ENCODE assay signal across 1 cellular context in the genomic region with DNA sequence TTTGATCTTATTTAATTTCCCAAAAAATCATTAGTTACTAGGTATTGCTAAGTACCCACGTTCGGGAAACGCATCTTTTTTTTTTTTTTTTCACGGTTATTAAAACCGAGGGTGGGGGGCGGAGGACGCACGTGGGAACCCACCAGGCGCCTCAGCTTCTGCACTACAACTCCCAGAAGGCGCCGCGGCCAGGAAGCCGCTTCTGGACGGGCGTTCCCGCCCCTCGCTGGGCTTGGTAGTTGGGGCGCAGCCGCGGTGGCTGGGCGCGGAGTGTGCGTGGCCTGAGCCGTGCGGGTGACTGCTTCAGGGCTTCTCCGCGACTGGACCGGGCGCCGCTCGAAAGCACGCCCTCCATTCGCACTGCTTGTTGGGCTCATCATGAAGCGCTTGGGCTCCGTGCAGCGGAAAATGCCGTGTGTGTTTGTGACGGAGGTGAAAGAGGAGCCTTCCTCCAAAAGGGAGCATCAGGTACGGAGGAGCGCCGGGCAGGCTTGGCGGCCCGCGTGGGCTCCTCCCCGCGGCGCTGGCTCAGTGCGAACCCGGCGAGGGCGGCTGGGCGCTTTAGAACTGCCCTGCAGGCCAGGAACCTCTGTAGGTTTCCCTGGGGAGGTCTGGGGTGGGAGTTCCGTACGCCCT.
TF ChIP-seq lines count a peak whose summit lies in the region.

No MANE protein-coding gene starts in this region.

TF ChIP-seq in HepG2, 621 proteins besides CTCF, POLR2A, EP300 and RAD21 (continued from another document and continues in another):
- TF ChIP-seq, protein P1, sequence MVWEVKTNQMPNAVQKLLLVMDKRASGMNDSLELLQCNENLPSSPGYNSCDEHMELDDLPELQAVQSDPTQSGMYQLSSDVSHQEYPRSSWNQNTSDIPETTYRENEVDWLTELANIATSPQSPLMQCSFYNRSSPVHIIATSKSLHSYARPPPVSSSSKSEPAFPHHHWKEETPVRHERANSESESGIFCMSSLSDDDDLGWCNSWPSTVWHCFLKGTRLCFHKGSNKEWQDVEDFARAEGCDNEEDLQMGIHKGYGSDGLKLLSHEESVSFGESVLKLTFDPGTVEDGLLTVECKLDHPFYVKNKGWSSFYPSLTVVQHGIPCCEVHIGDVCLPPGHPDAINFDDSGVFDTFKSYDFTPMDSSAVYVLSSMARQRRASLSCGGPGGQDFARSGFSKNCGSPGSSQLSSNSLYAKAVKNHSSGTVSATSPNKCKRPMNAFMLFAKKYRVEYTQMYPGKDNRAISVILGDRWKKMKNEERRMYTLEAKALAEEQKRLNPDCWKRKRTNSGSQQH (CRISPR knock-in tag; IDR thresholded peaks at IDR 0.05; ENCODE audit: low read depth): peak; percentile 73; the same call in 1 of the 2 replicates
- TF ChIP-seq ZFP41 (CRISPR knock-in tag; IDR thresholded peaks at IDR 0.05; ENCODE audit: borderline replicate concordance): peak; percentile 48; the same call in 1 of the 2 replicates
- TF ChIP-seq, protein P2, sequence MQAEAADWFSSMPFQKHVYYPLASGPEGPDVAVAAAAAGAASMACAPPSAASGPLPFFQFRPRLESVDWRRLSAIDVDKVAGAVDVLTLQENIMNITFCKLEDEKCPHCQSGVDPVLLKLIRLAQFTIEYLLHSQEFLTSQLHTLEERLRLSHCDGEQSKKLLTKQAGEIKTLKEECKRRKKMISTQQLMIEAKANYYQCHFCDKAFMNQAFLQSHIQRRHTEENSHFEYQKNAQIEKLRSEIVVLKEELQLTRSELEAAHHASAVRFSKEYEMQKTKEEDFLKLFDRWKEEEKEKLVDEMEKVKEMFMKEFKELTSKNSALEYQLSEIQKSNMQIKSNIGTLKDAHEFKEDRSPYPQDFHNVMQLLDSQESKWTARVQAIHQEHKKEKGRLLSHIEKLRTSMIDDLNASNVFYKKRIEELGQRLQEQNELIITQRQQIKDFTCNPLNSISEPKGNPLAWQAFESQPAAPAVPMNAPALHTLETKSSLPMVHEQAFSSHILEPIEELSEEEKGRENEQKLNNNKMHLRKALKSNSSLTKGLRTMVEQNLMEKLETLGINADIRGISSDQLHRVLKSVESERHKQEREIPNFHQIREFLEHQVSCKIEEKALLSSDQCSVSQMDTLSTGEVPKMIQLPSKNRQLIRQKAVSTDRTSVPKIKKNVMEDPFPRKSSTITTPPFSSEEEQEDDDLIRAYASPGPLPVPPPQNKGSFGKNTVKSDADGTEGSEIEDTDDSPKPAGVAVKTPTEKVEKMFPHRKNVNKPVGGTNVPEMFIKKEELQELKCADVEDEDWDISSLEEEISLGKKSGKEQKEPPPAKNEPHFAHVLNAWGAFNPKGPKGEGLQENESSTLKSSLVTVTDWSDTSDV (CRISPR knock-in tag; IDR thresholded peaks at IDR 0.05): peak; percentile 87; the same call in 1 of the 2 replicates
- TF ChIP-seq ZNF264 (CRISPR knock-in tag; IDR thresholded peaks at IDR 0.05): peak; percentile 21; the same call in 1 of the 2 replicates
- 0 out of 2 replicates have a peak, but pooled peaks have one; percentile 47 for TF ChIP-seq ZBTB20 (CRISPR knock-in tag; IDR thresholded peaks at IDR 0.05; ENCODE audit: borderline replicate concordance, low read depth)
- no peak; the same call in 1 of the 2 replicates for TF ChIP-seq ELF4 (CRISPR knock-in tag; IDR thresholded peaks at IDR 0.05; ENCODE audit: borderline replicate concordance)
- TF ChIP-seq ZNF572 (CRISPR knock-in tag; IDR thresholded peaks at IDR 0.05): peak; percentile 48; the same call in 1 of the 2 replicates
- TF ChIP-seq ELF3 (CRISPR knock-in tag; IDR thresholded peaks at IDR 0.05): peak; percentile 51
- TF ChIP-seq REL (CRISPR knock-in tag; conservative IDR thresholded peaks at IDR 0.05): no peak
- TF ChIP-seq ZNF747 (CRISPR knock-in tag; IDR thresholded peaks at IDR 0.05; ENCODE audit: borderline replicate concordance): peak; percentile 86
- TF ChIP-seq ZNF382 (CRISPR knock-in tag; IDR thresholded peaks at IDR 0.05; ENCODE audit: borderline replicate concordance): no peak
- no peak for TF ChIP-seq NBN (conservative IDR thresholded peaks at IDR 0.05)
- TF ChIP-seq KLF6 (CRISPR knock-in tag; IDR thresholded peaks at IDR 0.05): peak; percentile 26; the same call in 1 of the 2 replicates
- TF ChIP-seq, protein P3, sequence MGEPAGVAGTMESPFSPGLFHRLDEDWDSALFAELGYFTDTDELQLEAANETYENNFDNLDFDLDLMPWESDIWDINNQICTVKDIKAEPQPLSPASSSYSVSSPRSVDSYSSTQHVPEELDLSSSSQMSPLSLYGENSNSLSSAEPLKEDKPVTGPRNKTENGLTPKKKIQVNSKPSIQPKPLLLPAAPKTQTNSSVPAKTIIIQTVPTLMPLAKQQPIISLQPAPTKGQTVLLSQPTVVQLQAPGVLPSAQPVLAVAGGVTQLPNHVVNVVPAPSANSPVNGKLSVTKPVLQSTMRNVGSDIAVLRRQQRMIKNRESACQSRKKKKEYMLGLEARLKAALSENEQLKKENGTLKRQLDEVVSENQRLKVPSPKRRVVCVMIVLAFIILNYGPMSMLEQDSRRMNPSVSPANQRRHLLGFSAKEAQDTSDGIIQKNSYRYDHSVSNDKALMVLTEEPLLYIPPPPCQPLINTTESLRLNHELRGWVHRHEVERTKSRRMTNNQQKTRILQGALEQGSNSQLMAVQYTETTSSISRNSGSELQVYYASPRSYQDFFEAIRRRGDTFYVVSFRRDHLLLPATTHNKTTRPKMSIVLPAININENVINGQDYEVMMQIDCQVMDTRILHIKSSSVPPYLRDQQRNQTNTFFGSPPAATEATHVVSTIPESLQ (CRISPR knock-in tag; conservative IDR thresholded peaks at IDR 0.05): no peak
- TF ChIP-seq ZBTB1 (CRISPR knock-in tag; IDR thresholded peaks at IDR 0.05; ENCODE audit: borderline replicate concordance): 0 out of 2 replicates have a peak, but pooled peaks have one; percentile 39
- no peak; the same call in 1 of the 2 replicates for TF ChIP-seq KLF9 (CRISPR knock-in tag; IDR thresholded peaks at IDR 0.05; ENCODE audit: low read depth)
- TF ChIP-seq, protein P4, sequence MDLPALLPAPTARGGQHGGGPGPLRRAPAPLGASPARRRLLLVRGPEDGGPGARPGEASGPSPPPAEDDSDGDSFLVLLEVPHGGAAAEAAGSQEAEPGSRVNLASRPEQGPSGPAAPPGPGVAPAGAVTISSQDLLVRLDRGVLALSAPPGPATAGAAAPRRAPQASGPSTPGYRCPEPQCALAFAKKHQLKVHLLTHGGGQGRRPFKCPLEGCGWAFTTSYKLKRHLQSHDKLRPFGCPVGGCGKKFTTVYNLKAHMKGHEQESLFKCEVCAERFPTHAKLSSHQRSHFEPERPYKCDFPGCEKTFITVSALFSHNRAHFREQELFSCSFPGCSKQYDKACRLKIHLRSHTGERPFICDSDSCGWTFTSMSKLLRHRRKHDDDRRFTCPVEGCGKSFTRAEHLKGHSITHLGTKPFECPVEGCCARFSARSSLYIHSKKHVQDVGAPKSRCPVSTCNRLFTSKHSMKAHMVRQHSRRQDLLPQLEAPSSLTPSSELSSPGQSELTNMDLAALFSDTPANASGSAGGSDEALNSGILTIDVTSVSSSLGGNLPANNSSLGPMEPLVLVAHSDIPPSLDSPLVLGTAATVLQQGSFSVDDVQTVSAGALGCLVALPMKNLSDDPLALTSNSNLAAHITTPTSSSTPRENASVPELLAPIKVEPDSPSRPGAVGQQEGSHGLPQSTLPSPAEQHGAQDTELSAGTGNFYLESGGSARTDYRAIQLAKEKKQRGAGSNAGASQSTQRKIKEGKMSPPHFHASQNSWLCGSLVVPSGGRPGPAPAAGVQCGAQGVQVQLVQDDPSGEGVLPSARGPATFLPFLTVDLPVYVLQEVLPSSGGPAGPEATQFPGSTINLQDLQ (CRISPR knock-in tag; IDR thresholded peaks at IDR 0.05): no peak
- TF ChIP-seq MZF1 (CRISPR knock-in tag; IDR thresholded peaks at IDR 0.05; ENCODE audit: borderline replicate concordance): no peak
- TF ChIP-seq, protein P5, sequence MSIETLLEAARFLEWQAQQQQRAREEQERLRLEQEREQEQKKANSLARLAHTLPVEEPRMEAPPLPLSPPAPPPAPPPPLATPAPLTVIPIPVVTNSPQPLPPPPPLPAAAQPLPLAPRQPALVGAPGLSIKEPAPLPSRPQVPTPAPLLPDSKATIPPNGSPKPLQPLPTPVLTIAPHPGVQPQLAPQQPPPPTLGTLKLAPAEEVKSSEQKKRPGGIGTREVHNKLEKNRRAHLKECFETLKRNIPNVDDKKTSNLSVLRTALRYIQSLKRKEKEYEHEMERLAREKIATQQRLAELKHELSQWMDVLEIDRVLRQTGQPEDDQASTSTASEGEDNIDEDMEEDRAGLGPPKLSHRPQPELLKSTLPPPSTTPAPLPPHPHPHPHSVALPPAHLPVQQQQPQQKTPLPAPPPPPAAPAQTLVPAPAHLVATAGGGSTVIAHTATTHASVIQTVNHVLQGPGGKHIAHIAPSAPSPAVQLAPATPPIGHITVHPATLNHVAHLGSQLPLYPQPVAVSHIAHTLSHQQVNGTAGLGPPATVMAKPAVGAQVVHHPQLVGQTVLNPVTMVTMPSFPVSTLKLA (IDR thresholded peaks at IDR 0.05): peak; percentile 39; the same call in 1 of the 2 replicates
- no peak for TF ChIP-seq IKZF4 (CRISPR knock-in tag; IDR thresholded peaks at IDR 0.05; ENCODE audit: borderline replicate concordance, low read depth, not compliant biosample characterization)
- TF ChIP-seq, protein P6, sequence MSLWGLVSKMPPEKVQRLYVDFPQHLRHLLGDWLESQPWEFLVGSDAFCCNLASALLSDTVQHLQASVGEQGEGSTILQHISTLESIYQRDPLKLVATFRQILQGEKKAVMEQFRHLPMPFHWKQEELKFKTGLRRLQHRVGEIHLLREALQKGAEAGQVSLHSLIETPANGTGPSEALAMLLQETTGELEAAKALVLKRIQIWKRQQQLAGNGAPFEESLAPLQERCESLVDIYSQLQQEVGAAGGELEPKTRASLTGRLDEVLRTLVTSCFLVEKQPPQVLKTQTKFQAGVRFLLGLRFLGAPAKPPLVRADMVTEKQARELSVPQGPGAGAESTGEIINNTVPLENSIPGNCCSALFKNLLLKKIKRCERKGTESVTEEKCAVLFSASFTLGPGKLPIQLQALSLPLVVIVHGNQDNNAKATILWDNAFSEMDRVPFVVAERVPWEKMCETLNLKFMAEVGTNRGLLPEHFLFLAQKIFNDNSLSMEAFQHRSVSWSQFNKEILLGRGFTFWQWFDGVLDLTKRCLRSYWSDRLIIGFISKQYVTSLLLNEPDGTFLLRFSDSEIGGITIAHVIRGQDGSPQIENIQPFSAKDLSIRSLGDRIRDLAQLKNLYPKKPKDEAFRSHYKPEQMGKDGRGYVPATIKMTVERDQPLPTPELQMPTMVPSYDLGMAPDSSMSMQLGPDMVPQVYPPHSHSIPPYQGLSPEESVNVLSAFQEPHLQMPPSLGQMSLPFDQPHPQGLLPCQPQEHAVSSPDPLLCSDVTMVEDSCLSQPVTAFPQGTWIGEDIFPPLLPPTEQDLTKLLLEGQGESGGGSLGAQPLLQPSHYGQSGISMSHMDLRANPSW (CRISPR knock-in tag; IDR thresholded peaks at IDR 0.05; ENCODE audit: borderline replicate concordance): no peak
- TF ChIP-seq ZZZ3 (CRISPR knock-in tag; IDR thresholded peaks at IDR 0.05; ENCODE audit: borderline replicate concordance): no peak
- no peak for TF ChIP-seq MEIS2 (CRISPR knock-in tag; IDR thresholded peaks at IDR 0.05)
- TF ChIP-seq, protein P7, sequence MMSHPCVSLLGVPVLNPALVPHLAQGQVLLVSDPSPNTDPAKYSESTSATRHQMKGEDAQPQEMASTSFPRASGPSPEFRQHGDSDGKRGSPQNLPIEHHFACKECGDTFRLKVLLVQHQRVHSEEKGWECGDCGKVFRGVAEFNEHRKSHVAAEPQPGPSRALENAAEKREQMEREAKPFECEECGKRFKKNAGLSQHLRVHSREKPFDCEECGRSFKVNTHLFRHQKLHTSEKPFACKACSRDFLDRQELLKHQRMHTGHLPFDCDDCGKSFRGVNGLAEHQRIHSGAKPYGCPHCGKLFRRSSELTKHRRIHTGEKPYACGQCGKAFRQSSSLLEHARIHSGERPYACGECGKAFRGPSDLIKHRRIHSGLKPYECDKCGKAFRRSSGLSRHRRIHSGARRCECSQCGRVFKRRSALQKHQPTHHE (CRISPR knock-in tag; IDR thresholded peaks at IDR 0.05; ENCODE audit: borderline replicate concordance): 0 out of 2 replicates have a peak, but pooled peaks have one; percentile 35
- TF ChIP-seq SMARCE1 (IDR thresholded peaks at IDR 0.05; ENCODE audit: borderline replicate concordance): no peak
- TF ChIP-seq NFE2L1 (CRISPR knock-in tag; IDR thresholded peaks at IDR 0.05; ENCODE audit: borderline replicate concordance): no peak
- TF ChIP-seq, protein P8, sequence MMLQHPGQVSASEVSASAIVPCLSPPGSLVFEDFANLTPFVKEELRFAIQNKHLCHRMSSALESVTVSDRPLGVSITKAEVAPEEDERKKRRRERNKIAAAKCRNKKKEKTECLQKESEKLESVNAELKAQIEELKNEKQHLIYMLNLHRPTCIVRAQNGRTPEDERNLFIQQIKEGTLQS (CRISPR knock-in tag; IDR thresholded peaks at IDR 0.05): 0 out of 2 replicates have a peak, but pooled peaks have one; percentile 39
- TF ChIP-seq TRIM24 (CRISPR knock-in tag; IDR thresholded peaks at IDR 0.05): no peak
- no peak for TF ChIP-seq MBNL3 (CRISPR knock-in tag; conservative IDR thresholded peaks at IDR 0.05)
- TF ChIP-seq CBX2 (IDR thresholded peaks at IDR 0.05; ENCODE audit: low read depth, low read length): no peak
- TF ChIP-seq CBX2 (CRISPR knock-in tag; IDR thresholded peaks at IDR 0.05; ENCODE audit: low read depth): no peak
- TF ChIP-seq PPARG (CRISPR knock-in tag; conservative IDR thresholded peaks at IDR 0.05): no peak
- TF ChIP-seq, protein P9, sequence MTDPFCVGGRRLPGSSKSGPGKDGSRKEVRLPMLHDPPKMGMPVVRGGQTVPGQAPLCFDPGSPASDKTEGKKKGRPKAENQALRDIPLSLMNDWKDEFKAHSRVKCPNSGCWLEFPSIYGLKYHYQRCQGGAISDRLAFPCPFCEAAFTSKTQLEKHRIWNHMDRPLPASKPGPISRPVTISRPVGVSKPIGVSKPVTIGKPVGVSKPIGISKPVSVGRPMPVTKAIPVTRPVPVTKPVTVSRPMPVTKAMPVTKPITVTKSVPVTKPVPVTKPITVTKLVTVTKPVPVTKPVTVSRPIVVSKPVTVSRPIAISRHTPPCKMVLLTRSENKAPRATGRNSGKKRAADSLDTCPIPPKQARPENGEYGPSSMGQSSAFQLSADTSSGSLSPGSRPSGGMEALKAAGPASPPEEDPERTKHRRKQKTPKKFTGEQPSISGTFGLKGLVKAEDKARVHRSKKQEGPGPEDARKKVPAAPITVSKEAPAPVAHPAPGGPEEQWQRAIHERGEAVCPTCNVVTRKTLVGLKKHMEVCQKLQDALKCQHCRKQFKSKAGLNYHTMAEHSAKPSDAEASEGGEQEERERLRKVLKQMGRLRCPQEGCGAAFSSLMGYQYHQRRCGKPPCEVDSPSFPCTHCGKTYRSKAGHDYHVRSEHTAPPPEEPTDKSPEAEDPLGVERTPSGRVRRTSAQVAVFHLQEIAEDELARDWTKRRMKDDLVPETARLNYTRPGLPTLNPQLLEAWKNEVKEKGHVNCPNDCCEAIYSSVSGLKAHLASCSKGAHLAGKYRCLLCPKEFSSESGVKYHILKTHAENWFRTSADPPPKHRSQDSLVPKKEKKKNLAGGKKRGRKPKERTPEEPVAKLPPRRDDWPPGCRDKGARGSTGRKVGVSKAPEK (CRISPR knock-in tag; IDR thresholded peaks at IDR 0.05; ENCODE audit: borderline replicate concordance): no peak
- TF ChIP-seq ZNF570 (CRISPR knock-in tag; IDR thresholded peaks at IDR 0.05; ENCODE audit: borderline replicate concordance): no peak
- peak; percentile 93 for TF ChIP-seq HNRNPLL (IDR thresholded peaks at IDR 0.05; ENCODE audit: low read depth, low read length, poor library complexity, severe bottlenecking)
- no peak for TF ChIP-seq FLYWCH1 (CRISPR knock-in tag; IDR thresholded peaks at IDR 0.05)
